Comparison of ENCODE assay signal across 9 cellular contexts in the genomic region with DNA sequence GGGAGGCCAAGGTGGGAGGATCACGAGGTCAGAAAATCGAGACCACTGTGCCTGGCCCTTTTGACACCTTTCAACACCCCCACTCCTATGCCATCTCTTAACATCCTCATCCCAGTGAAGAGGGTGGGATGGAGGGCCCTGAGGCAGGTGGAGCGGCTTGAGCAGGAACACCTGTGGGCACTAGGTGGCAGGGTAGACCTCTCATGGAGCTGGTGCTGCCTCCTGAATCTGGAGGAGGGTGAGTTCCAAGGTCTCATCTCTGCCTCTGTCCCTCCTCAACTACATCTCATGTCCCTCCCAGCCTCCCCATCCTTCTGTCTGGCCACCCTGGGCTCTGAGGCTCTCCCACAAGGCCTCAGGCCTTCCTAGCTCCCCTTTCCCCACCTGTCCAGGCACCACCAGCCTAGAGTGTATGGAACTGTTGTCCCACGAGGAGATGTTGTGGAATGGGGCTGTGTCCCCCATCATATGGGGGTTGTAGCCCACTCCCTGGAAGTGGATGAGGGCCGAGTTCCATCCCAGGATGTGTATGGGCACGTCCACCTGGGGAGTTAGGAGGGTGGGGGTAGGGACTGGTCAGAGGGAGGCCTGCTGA.
DNase-seq lines count a peak whose midpoint lies in the region; ATAC-seq and TF ChIP-seq lines count a peak whose summit lies in the region.
"Had no signal": no experiment of that assay in that cellular context is flagged by ENCODE, and none has a peak within 500 bp of the region (broad histone marks: within the 10 kb centered on the region; RNA-seq: fewer than 3 reads in every experiment).

No MANE protein-coding gene starts in this region.

- H3K27ac ChIP-seq in HL-60 (replicated peaks): no peak overlapping the region
- H3K27ac ChIP-seq: SJSA1 had no signal

- H3K27me3 ChIP-seq in HL-60 (ENCODE audit: insufficient read depth, poor library complexity, severe bottlenecking): no peaks in the 10 kb centered on the region

- TF ChIP-seq CTCF in HL-60 (IDR thresholded peaks at IDR 0.05; ENCODE audit: insufficient read depth, low read length) (peak; percentile 39), nephron progenitor cell (IDR thresholded peaks at IDR 0.05) (peak; percentile 27)

- no peaks in the 10 kb centered on the region for H3K4me1 Mint-ChIP-seq in activated naive CD8-positive, alpha-beta T cell treated with anti-CD3 and anti-CD28 coated beads, Interleukin-2, amount 50 U/mL, for 24 hours
- H3K4me1 Mint-ChIP-seq in nephron progenitor cell: no peaks in the 10 kb centered on the region

- peak; percentile 42 for DNase-seq in NCI-H2029 (lab: John Stamatoyannopoulos, UW)
- DNase-seq in NCI-H2029 treated with DMSO at 0.1 percent for 48 hours (lab: John Stamatoyannopoulos, UW): no peak
- DNase-seq in HL-60 (ENCODE audit: low read depth in 1 of 2, low spot score in 1 of 2): no peak
- DNase-seq in activated naive CD8-positive, alpha-beta T cell treated with anti-CD3 and anti-CD28 coated beads, Interleukin-2, amount 50 U/mL, for 24 hours: no peak
- no peak for DNase-seq in nephron progenitor cell
- no peak for DNase-seq in NCI-H1048 (lab: John Stamatoyannopoulos, UW)
- DNase-seq in NCI-H2107 treated with DMSO at 0.1 percent for 48 hours (lab: John Stamatoyannopoulos, UW; ENCODE audit: unreplicated experiment): no peak

- H3K4me3 Mint-ChIP-seq in activated naive CD8-positive, alpha-beta T cell treated with anti-CD3 and anti-CD28 coated beads, Interleukin-2, amount 50 U/mL, for 24 hours: no peak overlapping the region
- H3K4me3 Mint-ChIP-seq in nephron progenitor cell: no peak overlapping the region

- H3K4me3 ChIP-seq in HL-60 (replicated peaks; ENCODE audit: insufficient read depth, low read length): no peak overlapping the region
- H3K4me3 ChIP-seq: SJSA1 had no signal

- peaks cover 38% of the 10 kb centered on the region for H3K27me3 Mint-ChIP-seq in activated naive CD8-positive, alpha-beta T cell treated with anti-CD3 and anti-CD28 coated beads, Interleukin-2, amount 50 U/mL, for 24 hours
- peaks cover 95% of the 10 kb centered on the region for H3K27me3 Mint-ChIP-seq in nephron progenitor cell (ENCODE audit: low read depth, poor library complexity)

- ATAC-seq in activated naive CD8-positive, alpha-beta T cell treated with anti-CD3 and anti-CD28 coated beads, Interleukin-2, amount 50 U/mL, for 24 hours: peak; percentile 63
- ATAC-seq in HG03280 (IDR thresholded peaks at IDR 0.05; ENCODE audit: unreplicated experiment): no peak

- no peaks in the 10 kb centered on the region for H3K36me3 Mint-ChIP-seq in activated naive CD8-positive, alpha-beta T cell treated with anti-CD3 and anti-CD28 coated beads, Interleukin-2, amount 50 U/mL, for 24 hours (ENCODE audit: low read depth)
- no peaks in the 10 kb centered on the region for H3K36me3 Mint-ChIP-seq in nephron progenitor cell (ENCODE audit: low read depth)

- H3K9me3 Mint-ChIP-seq in activated naive CD8-positive, alpha-beta T cell treated with anti-CD3 and anti-CD28 coated beads, Interleukin-2, amount 50 U/mL, for 24 hours: no peaks in the 10 kb centered on the region
- H3K9me3 Mint-ChIP-seq in nephron progenitor cell: no peaks in the 10 kb centered on the region

- no peak overlapping the region for H3K27ac Mint-ChIP-seq in activated naive CD8-positive, alpha-beta T cell treated with anti-CD3 and anti-CD28 coated beads, Interleukin-2, amount 50 U/mL, for 24 hours
- H3K27ac Mint-ChIP-seq in nephron progenitor cell: no peak overlapping the region
